ENCODE assay signal across 15 cellular contexts in genomic region chr15:24784506-24784905, GRCh38.
DNase-seq lines count a peak whose midpoint lies in the region; TF ChIP-seq lines count a peak whose summit lies in the region.
"Had no signal": no experiment of that assay in that cellular context is flagged by ENCODE, and none has a peak within 500 bp of the region (broad histone marks: within the 10 kb centered on the region; RNA-seq: fewer than 3 reads in every experiment).

No MANE protein-coding gene starts in this region.

- H3K27me3 ChIP-seq in HUES48 (ENCODE audit: control insufficient read depth, insufficient read depth, low read length), result no peaks in the 10 kb centered on the region
- H3K27me3 ChIP-seq in endodermal cell (ENCODE audit: control insufficient read depth, insufficient read depth, low read length, poor library complexity, severe bottlenecking), result no peaks in the 10 kb centered on the region
- no peaks in the 10 kb centered on the region for H3K27me3 ChIP-seq in iPS-18a (ENCODE audit: control insufficient read depth, insufficient read depth, low read length)
- H3K27me3 ChIP-seq: BLaER1 treated with 17β-estradiol and CSF1 and Interleukin-3, amounts not matched to agents 10 nM and 100 nM had no signal

- H3K4me3 ChIP-seq in HUES48 (ENCODE audit: low read depth, low read length), result 0 out of 2 replicates have a peak overlapping the region, but pooled peaks have one; percentile 9
- peak overlapping the region; percentile 51 for H3K4me3 ChIP-seq in endodermal cell (ENCODE audit: low read length)
- peak overlapping the region; percentile 32 for H3K4me3 ChIP-seq in iPS-18a (ENCODE audit: low read length)
- H3K4me3 ChIP-seq: BLaER1 treated with 17β-estradiol and CSF1 and Interleukin-3, amounts not matched to agents 10 nM and 100 nM; K562 had no signal

- 52 to 75% methylated on average over 1 to 2 of the region's 4 CpGs for WGBS in endodermal cell (ENCODE audit: insufficient coverage in 1 of 2, insufficient read length in 1 of 2), 2 experiments

- no peak overlapping the region for H3K4me3 Mint-ChIP-seq in endodermal cell
- H3K4me3 Mint-ChIP-seq: B cell; CD8-positive, alpha-beta T cell; H9 had no signal

- no peaks in the 10 kb centered on the region for H3K27me3 Mint-ChIP-seq in endodermal cell (ENCODE audit: insufficient read depth)
- H3K27me3 Mint-ChIP-seq: B cell had no signal

- DNase-seq in endodermal cell (no peak), NOMO-1 treated with DMSO at 0.1 percent for 48 hours (lab: John Stamatoyannopoulos, UW; ENCODE audit: unreplicated experiment) (no peak), amygdala (lab: John Stamatoyannopoulos, UW) (no peak)
- no peak for DNase-seq in activated CD4-positive, alpha-beta T cell treated with anti-CD3 and anti-CD28 coated beads for 1 hour
- DNase-seq: Calu3; CD8-positive, alpha-beta T cell; GDM1; GOT3; H9; IMR-90 had no signal

- peaks cover 2% of the 10 kb centered on the region for H3K36me3 Mint-ChIP-seq in endodermal cell (ENCODE audit: low read depth)
- H3K36me3 Mint-ChIP-seq: CD8-positive, alpha-beta T cell had no signal

- H3K27ac ChIP-seq in HUES48 (ENCODE audit: low read depth, low read length), result no peak overlapping the region
- H3K27ac ChIP-seq in endodermal cell (ENCODE audit: low read depth, low read length), result no peak overlapping the region
- H3K27ac ChIP-seq in iPS-18a (ENCODE audit: low read length), result no peak overlapping the region
- H3K27ac ChIP-seq: BLaER1 treated with 17β-estradiol and CSF1 and Interleukin-3, amounts not matched to agents 10 nM and 100 nM had no signal

- H3K36me3 ChIP-seq in HUES48 (ENCODE audit: control insufficient read depth, insufficient read depth, low read length) (no peaks in the 10 kb centered on the region), endodermal cell (ENCODE audit: control insufficient read depth, insufficient read depth, low read length) (no peaks in the 10 kb centered on the region), iPS-18a (ENCODE audit: control insufficient read depth, low read depth, low read length) (no peaks in the 10 kb centered on the region)
- H3K36me3 ChIP-seq: BLaER1 treated with 17β-estradiol and CSF1 and Interleukin-3, amounts not matched to agents 10 nM and 100 nM had no signal

- no peak overlapping the region for H3K9ac ChIP-seq in HUES48 (ENCODE audit: low read depth, low read length)
- H3K9ac ChIP-seq in endodermal cell (ENCODE audit: extremely low read depth, low read length, poor library complexity, severe bottlenecking), result peak overlapping the region; percentile 27
- H3K9ac ChIP-seq in iPS-18a (ENCODE audit: low read length), result no peak overlapping the region
- H3K9ac ChIP-seq: BLaER1 treated with 17β-estradiol and CSF1 and Interleukin-3, amounts not matched to agents 10 nM and 100 nM had no signal

- no peak overlapping the region for H3K27ac Mint-ChIP-seq in endodermal cell
- H3K27ac Mint-ChIP-seq: B cell; CD8-positive, alpha-beta T cell; H9 had no signal

- no peak for TF ChIP-seq CTCF in endodermal cell (conservative IDR thresholded peaks at IDR 0.05)

- H3K9me3 Mint-ChIP-seq in endodermal cell, result peaks cover 51% of the 10 kb centered on the region

- H3K4me1 Mint-ChIP-seq in endodermal cell, result peaks cover 22% of the 10 kb centered on the region

- H3K9me3 ChIP-seq in HUES48 (ENCODE audit: control insufficient read depth, insufficient read depth, low read length) (peaks cover 42% of the 10 kb centered on the region), endodermal cell (ENCODE audit: control insufficient read depth, low read length) (peaks cover 54% of the 10 kb centered on the region), iPS-18a (ENCODE audit: control insufficient read depth, low read depth, low read length) (peaks cover 32% of the 10 kb centered on the region)

- H3K4me1 ChIP-seq in HUES48 (ENCODE audit: control insufficient read depth, insufficient read depth, low read length), result peaks cover 11% of the 10 kb centered on the region
- H3K4me1 ChIP-seq in endodermal cell (ENCODE audit: control insufficient read depth, insufficient read depth, low read length), result no peaks in the 10 kb centered on the region
- H3K4me1 ChIP-seq in iPS-18a (ENCODE audit: control insufficient read depth, low read depth, low read length), result peaks cover 10% of the 10 kb centered on the region
